ENCODE assay signal across 25 cellular contexts in genomic region chr20:59817846-59818245, GRCh38.
DNase-seq lines count a peak whose midpoint lies in the region; ATAC-seq and TF ChIP-seq lines count a peak whose summit lies in the region.
"Had no signal": no experiment of that assay in that cellular context is flagged by ENCODE, and none has a peak within 500 bp of the region (broad histone marks: within the 10 kb centered on the region; RNA-seq: fewer than 3 reads in every experiment).

No MANE protein-coding gene starts in this region.

- POLR2A ChIA-PET in SK-N-SH (lab: Yijun Ruan, JAX): no interaction called here

- H4K20me1 ChIP-seq in SK-N-SH (ENCODE audit: insufficient read depth): no peaks in the 10 kb centered on the region

- CTCF ChIA-PET in SK-N-SH (lab: Yijun Ruan, JAX): no interaction called here

- TF ChIP-seq EP300 in SK-N-SH (IDR thresholded peaks at IDR 0.05; ENCODE audit: borderline replicate concordance in 1 of 2, low read depth in 1 of 2, low read length in 1 of 2): no peak

- H3K9me3 ChIP-seq in SK-N-SH (no peaks in the 10 kb centered on the region), RWPE2 (ENCODE audit: severe bottlenecking) (no peaks in the 10 kb centered on the region), esophagus squamous epithelium (no peaks in the 10 kb centered on the region)
- H3K9me3 ChIP-seq: Caco-2, HAP-1, MG63 had no signal

- no peak for TF ChIP-seq POLR2A in esophagus squamous epithelium (IDR thresholded peaks at IDR 0.05)

- H3K4me1 ChIP-seq in SK-N-SH (ENCODE audit: control insufficient read depth in 1 of 2, insufficient read depth in 2 of 2, low read depth in 1 of 2, low read length in 1 of 2): no peaks in the 10 kb centered on the region; a peak in 1 of 4 replicates
- H3K4me1 ChIP-seq in RWPE2 (ENCODE audit: insufficient read depth, poor library complexity, severe bottlenecking): peaks cover 12% of the 10 kb centered on the region
- peaks cover 0 to 4% (median 0%) of the 10 kb centered on the region in 3 donors for H3K4me1 ChIP-seq in esophagus squamous epithelium
- H3K4me1 ChIP-seq: Caco-2, HAP-1 had no signal

- DNase-seq in SK-N-SH (peak; percentile 3), RWPE2 (ENCODE audit: low spot score) (peak; percentile 51), islet precursor cell (peak; percentile 9), esophagus squamous epithelium (lab: John Stamatoyannopoulos, UW) (no peak)
- DNase-seq: Caco-2; CD8-positive, alpha-beta T cell; DND-41; GM23248; HFFc6; IMR-90; KG1; MG63; NCI-H2029; NCI-H446 treated with DMSO at 0.1 percent for 48 hours; NCI-H526; NCI-H82; RPMI8226; SHP77 treated with DMSO at 0.1 percent for 48 hours had no signal

- WGBS in SK-N-SH (ENCODE audit: low lambda C conversion rate): 47% methylated on average over 9 of the region's 9 CpGs
- 73 to 85% methylated on average over 5 to 9 of the region's 9 CpGs for WGBS in esophagus squamous epithelium, 2 donors

- H3K27ac ChIP-seq in SK-N-SH (ENCODE audit: low read depth in 2 of 2, low read length in 1 of 2): no peak overlapping the region
- H3K27ac ChIP-seq in RWPE2 (ENCODE audit: poor library complexity, severe bottlenecking): no peak overlapping the region
- no peak overlapping the region for H3K27ac ChIP-seq in esophagus squamous epithelium
- H3K27ac ChIP-seq: 22Rv1, C4-2B, GM23248, SK-N-MC had no signal

- no peak overlapping the region for H2AFZ ChIP-seq in SK-N-SH (ENCODE audit: low read depth)
- H2AFZ ChIP-seq: GM23248 had no signal

- H3K36me3 ChIP-seq in SK-N-SH (replicated peaks in 1 of 2; ENCODE audit: control insufficient read depth in 1 of 2, insufficient read depth in 2 of 2, low read length in 1 of 2) (no peaks in the 10 kb centered on the region), RWPE2 (ENCODE audit: low read depth) (no peaks in the 10 kb centered on the region), esophagus squamous epithelium (no peaks in the 10 kb centered on the region)
- H3K36me3 ChIP-seq: HAP-1, MG63 had no signal

- no peaks in the 10 kb centered on the region for H3K9me2 ChIP-seq in SK-N-SH

- H3F3A ChIP-seq in SK-N-SH (replicated peaks; ENCODE audit: insufficient read depth): no peaks in the 10 kb centered on the region

- intact Hi-C loops in esophagus squamous epithelium (cut with DNase I): no loop called here

- no peak for ATAC-seq in SK-N-SH treated with all-trans-retinoic acid at 6 μM for 48 hours
- ATAC-seq in RWPE2 (ENCODE audit: low read depth): no peak
- ATAC-seq in HG02759 (IDR thresholded peaks at IDR 0.05; ENCODE audit: unreplicated experiment): no peak
- ATAC-seq in HG03342 (IDR thresholded peaks at IDR 0.05; ENCODE audit: unreplicated experiment): no peak
- ATAC-seq: CD8-positive, alpha-beta T cell had no signal

- H3K4me3 ChIP-seq in SK-N-SH (ENCODE audit: low read depth in 2 of 2, low read length in 1 of 2): no peak overlapping the region
- H3K4me3 ChIP-seq in RWPE2 (ENCODE audit: severe bottlenecking): no peak overlapping the region
- H3K4me3 ChIP-seq in esophagus squamous epithelium: no peak overlapping the region
- H3K4me3 ChIP-seq: GM23248, HAP-1, MG63, SK-N-MC had no signal

- TF ChIP-seq CTCF in SK-N-SH (IDR thresholded peaks at IDR 0.05) (no peak), RWPE2 (IDR thresholded peaks at IDR 0.05; ENCODE audit: poor library complexity, severe bottlenecking) (no peak), esophagus squamous epithelium (IDR thresholded peaks at IDR 0.05) (no peak)

- no peak for TF ChIP-seq RAD21 in SK-N-SH (IDR thresholded peaks at IDR 0.05; ENCODE audit: low read length)

- H3K79me2 ChIP-seq in SK-N-SH (ENCODE audit: insufficient read depth): no peaks in the 10 kb centered on the region

- no peak overlapping the region for H3K4me2 ChIP-seq in SK-N-SH

- H3K27me3 ChIP-seq in SK-N-SH (ENCODE audit: insufficient read depth) (no peaks in the 10 kb centered on the region), RWPE2 (ENCODE audit: insufficient read depth, poor library complexity, severe bottlenecking) (no peaks in the 10 kb centered on the region), esophagus squamous epithelium (no peaks in the 10 kb centered on the region)
- H3K27me3 ChIP-seq: MG63 had no signal

- no peak overlapping the region for H3K9ac ChIP-seq in SK-N-SH
- H3K9ac ChIP-seq: GM23248 had no signal

TF ChIP-seq in SK-N-SH, 30 proteins besides CTCF, POLR2A, EP300 and RAD21:
- TF ChIP-seq NFIC (IDR thresholded peaks at IDR 0.05; ENCODE audit: borderline replicate concordance): no peak
- TF ChIP-seq MXI1 (IDR thresholded peaks at IDR 0.05; ENCODE audit: low read depth, low read length): no peak
- no peak for TF ChIP-seq USF2 (IDR thresholded peaks at IDR 0.05; ENCODE audit: borderline replicate concordance, low read depth, low read length)
- no peak for TF ChIP-seq SMC3 (IDR thresholded peaks at IDR 0.05; ENCODE audit: low read depth, low read length)
- TF ChIP-seq, protein P1, sequence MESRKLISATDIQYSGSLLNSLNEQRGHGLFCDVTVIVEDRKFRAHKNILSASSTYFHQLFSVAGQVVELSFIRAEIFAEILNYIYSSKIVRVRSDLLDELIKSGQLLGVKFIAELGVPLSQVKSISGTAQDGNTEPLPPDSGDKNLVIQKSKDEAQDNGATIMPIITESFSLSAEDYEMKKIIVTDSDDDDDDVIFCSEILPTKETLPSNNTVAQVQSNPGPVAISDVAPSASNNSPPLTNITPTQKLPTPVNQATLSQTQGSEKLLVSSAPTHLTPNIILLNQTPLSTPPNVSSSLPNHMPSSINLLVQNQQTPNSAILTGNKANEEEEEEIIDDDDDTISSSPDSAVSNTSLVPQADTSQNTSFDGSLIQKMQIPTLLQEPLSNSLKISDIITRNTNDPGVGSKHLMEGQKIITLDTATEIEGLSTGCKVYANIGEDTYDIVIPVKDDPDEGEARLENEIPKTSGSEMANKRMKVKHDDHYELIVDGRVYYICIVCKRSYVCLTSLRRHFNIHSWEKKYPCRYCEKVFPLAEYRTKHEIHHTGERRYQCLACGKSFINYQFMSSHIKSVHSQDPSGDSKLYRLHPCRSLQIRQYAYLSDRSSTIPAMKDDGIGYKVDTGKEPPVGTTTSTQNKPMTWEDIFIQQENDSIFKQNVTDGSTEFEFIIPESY (IDR thresholded peaks at IDR 0.05; ENCODE audit: borderline replicate concordance, low read depth): no peak
- TF ChIP-seq ELF1 (IDR thresholded peaks at IDR 0.05): no peak
- TF ChIP-seq MAX (IDR thresholded peaks at IDR 0.05; ENCODE audit: low read depth): no peak
- TF ChIP-seq CHD2 (IDR thresholded peaks at IDR 0.05; ENCODE audit: low read length, partially characterized antibody): no peak
- TF ChIP-seq RCOR1 (IDR thresholded peaks at IDR 0.05; ENCODE audit: low read length): no peak

TF ChIP-seq in SK-N-SH treated with all-trans-retinoic acid at 6 μM for 48 hours, 23 proteins besides CTCF, POLR2A, EP300 and RAD21 (continues in another document):
- TF ChIP-seq TSHZ2 (CRISPR knock-in tag; IDR thresholded peaks at IDR 0.05) (no peak), ZNF8 (CRISPR knock-in tag; IDR thresholded peaks at IDR 0.05) (no peak), ZC3H10 (CRISPR knock-in tag; IDR thresholded peaks at IDR 0.05) (no peak), BACH2 (CRISPR knock-in tag; IDR thresholded peaks at IDR 0.05; ENCODE audit: borderline replicate concordance) (no peak), ISL1 (CRISPR knock-in tag; IDR thresholded peaks at IDR 0.05) (no peak), TCF4 (CRISPR knock-in tag; IDR thresholded peaks at IDR 0.05; ENCODE audit: borderline replicate concordance) (no peak)
- TF ChIP-seq, protein P2, sequence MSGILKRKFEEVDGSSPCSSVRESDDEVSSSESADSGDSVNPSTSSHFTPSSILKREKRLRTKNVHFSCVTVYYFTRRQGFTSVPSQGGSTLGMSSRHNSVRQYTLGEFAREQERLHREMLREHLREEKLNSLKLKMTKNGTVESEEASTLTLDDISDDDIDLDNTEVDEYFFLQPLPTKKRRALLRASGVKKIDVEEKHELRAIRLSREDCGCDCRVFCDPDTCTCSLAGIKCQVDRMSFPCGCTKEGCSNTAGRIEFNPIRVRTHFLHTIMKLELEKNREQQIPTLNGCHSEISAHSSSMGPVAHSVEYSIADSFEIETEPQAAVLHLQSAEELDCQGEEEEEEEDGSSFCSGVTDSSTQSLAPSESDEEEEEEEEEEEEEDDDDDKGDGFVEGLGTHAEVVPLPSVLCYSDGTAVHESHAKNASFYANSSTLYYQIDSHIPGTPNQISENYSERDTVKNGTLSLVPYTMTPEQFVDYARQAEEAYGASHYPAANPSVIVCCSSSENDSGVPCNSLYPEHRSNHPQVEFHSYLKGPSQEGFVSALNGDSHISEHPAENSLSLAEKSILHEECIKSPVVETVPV (CRISPR knock-in tag; IDR thresholded peaks at IDR 0.05): no peak
